15 cellular contexts compared by ENCODE assay signal in the genomic region with DNA sequence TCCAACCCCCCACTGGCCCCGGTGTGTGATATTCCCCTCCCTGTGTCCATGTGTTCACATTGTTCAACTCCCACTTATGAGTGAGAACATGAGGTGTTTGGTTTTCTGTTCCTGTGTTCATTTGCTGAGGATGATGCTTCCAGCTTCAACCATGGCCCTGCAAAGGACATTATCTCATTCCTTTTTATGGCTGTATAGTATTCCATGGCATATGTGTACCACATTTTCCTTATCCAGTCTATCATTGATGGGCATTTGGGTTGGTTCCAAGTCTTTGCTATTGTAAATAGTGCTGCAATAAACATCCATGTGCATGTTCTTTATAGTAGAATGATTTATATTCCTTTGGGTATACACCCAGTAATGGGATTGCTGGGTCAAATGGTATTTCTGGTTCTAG. TPM values are rescaled to one million over a fixed set of nuclear protein-coding genes. Genes with fewer than 3 reads are reported as not detected.
"Had no signal": no experiment of that assay in that cellular context is flagged by ENCODE, and none has a peak within 500 bp of the region (broad histone marks: within the 10 kb centered on the region; RNA-seq: fewer than 3 reads in every experiment).

No MANE protein-coding gene starts in this region.

RNA-seq across cellular contexts. Expression of a gene that starts 10.5 kb away (rescaled TPM):
- total RNA-seq: activated naive CD4-positive, alpha-beta T cell treated with anti-CD3 and anti-CD28 coated beads for 36 hours; activated naive CD4-positive, alpha-beta T cell treated with anti-CD3 and anti-CD28 coated beads, Interleukin-2, amount 50 U/mL, for 72 hours; activated naive CD8-positive, alpha-beta T cell treated with anti-CD3 and anti-CD28 coated beads for 36 hours; activated naive CD8-positive, alpha-beta T cell treated with anti-CD3 and anti-CD28 coated beads, Interleukin-2, amount 10 ng/mL, durations not matched to agents 7 days and 5 days; activated T-cell treated with anti-CD3 and anti-CD28 coated beads, Interleukin-2, amount 50 U/mL, for 4 hours; activated T-cell treated with anti-CD3 and anti-CD28 coated beads, Interleukin-2, amount 50 U/mL, for 72 hours; activated T-helper 1 cell treated with anti-CD3 and anti-CD28 coated beads, Interleukin-12 subunit alpha, Interleukin-12 subunit beta, Interleukin-2, Interleukin-4 antibody, amounts not matched to agents 30 ng/mL and 10 ng/mL and 1 ng/mL, durations not matched to agents 14 hours and 24 hours and 36 hours; activated T-helper 17 cell treated with anti-CD3 and anti-CD28 coated beads, Interleukin-2, amount 50 U/mL, for 72 hours; activated T-helper 2 cell treated with anti-CD3 and anti-CD28 coated beads, Interferon-gamma antibody, Interleukin-2, Interleukin-4, amounts not matched to agents 10 μg/mL and 5 μg/mL and 100 μg/mL, durations not matched to agents 14 hours and 24 hours and 36 hours; aorta; ascending aorta; body of pancreas; breast epithelium; bronchial epithelial cell; cardiac muscle cell had no signal
